Comparison of ENCODE assay signal across 8 cellular contexts in genomic region chr17:7281953-7282751, GRCh38. TPM values are rescaled to one million over a fixed set of nuclear protein-coding genes. Genes with fewer than 3 reads are reported as not detected.
A peak's percentile ranks its signal among the peaks of the same experiment; 100 is the strongest.
DNase-seq lines count a peak whose midpoint lies in the region; ATAC-seq and TF ChIP-seq lines count a peak whose summit lies in the region.

No MANE protein-coding gene starts in this region.

- intact Hi-C loops in left cardiac atrium (cut with DNase I) = loop anchor here (2.0 to 5.0 kb wide), 2 partner anchors 15 to 65 kb away; no protein-coding TSS in a partner anchor
- intact Hi-C loops in sigmoid colon (cut with DNase I) = loop anchor here (2.0 kb wide), 2 partner anchors 29 to 71 kb away; partner anchors contain the start of genes ELP5 and KCTD11
- intact Hi-C loops in posterior vena cava (cut with DNase I) = loop anchor here (2.0 to 10.0 kb wide), 3 partner anchors 15 to 450 kb away; partner anchors contain the start of gene SLC16A11 (in 1 of the 2)

- H3K9me3 ChIP-seq in sigmoid colon = no peaks in the 10 kb centered on the region

- H3K27me3 ChIP-seq in sigmoid colon = no peaks in the 10 kb centered on the region

- ATAC-seq in left cardiac atrium = peak; percentile 43 to 45

- peaks cover 0 to 56% (median 46%) of the 10 kb centered on the region in 4 donors for H3K4me1 ChIP-seq in sigmoid colon

- peak; percentile 14 for DNase-seq in GM20000 (ENCODE audit: low spot score)
- DNase-seq in activated CD8-positive, alpha-beta memory T cell treated with anti-CD3 and anti-CD28 coated beads for 24 hours = peak; percentile 61
- DNase-seq in left cardiac atrium = peak; percentile 73
- DNase-seq in sigmoid colon = peak; percentile 87
- DNase-seq in SW 1271 (lab: John Stamatoyannopoulos, UW) = no peak
- DNase-seq in COLO829 (ENCODE audit: low spot score) = no peak
- no peak for DNase-seq in activated gamma-delta T cell (lab: John Stamatoyannopoulos, UW)
- DNase-seq in posterior vena cava (ENCODE audit: low spot score) = no peak

- peaks cover 26 to 33% (median 27%) of the 10 kb centered on the region in 4 donors for H3K36me3 ChIP-seq in sigmoid colon

- no peak for TF ChIP-seq CTCF in GM20000 (IDR thresholded peaks at IDR 0.05; ENCODE audit: extremely low read depth, missing control alignments)
- TF ChIP-seq CTCF in sigmoid colon (IDR thresholded peaks at IDR 0.05) = no peak

- peak overlapping the region; percentile 93 to 98 (median 96) for H3K27ac ChIP-seq in sigmoid colon

- peak in 3 of 4 donors; percentile 32 to 49 (median 43) for TF ChIP-seq EP300 in sigmoid colon (IDR thresholded peaks at IDR 0.05)

- TF ChIP-seq POLR2A in sigmoid colon (IDR thresholded peaks at IDR 0.05) = peak in 1 of 2 donors; percentile 35

- H3K4me3 ChIP-seq in sigmoid colon = peak overlapping the region; percentile 53 to 83 (median 68)

- 1 to 4% methylated on average over 43 of the region's 43 CpGs for WGBS in sigmoid colon, 2 donors

RNA-seq across cellular contexts. Expression of gene SLC2A4, which starts 0.6 kb away (rescaled TPM):
- 10 to 100 TPM; 79.1 to 87.6 TPM for total RNA-seq in left cardiac atrium
- 100 to 1,000 TPM in 2 of 4 donors, 10 to 100 TPM in 2; 72.9 to 127 (median 94.7) TPM for total RNA-seq in sigmoid colon
- polyA plus RNA-seq in sigmoid colon = 1 to 10 TPM in 2 of 3 donors, under 1 TPM in 1; 0.60 to 7.9 (median 2.8) TPM
- 10 to 100 TPM; 13.5 to 21.3 TPM for total RNA-seq in posterior vena cava

RNA-seq across cellular contexts. Expression of gene YBX2, which starts 12.3 kb away (rescaled TPM):
- total RNA-seq in left cardiac atrium (1 to 10 TPM; 1.2 to 1.9 TPM), sigmoid colon (1 to 10 TPM in 3 of 4 donors, under 1 TPM in 1; 0.28 to 2.5 (median 1.5) TPM), posterior vena cava (1 to 10 TPM; 1.7 to 1.8 TPM)
- 10 to 100 TPM in 2 of 3 donors, 1 to 10 TPM in 1; 4.8 to 37.6 (median 20.1) TPM for polyA plus RNA-seq in sigmoid colon

RNA-seq across cellular contexts. Expression of gene CLDN7, which starts 19.9 kb away (rescaled TPM):
- 1 to 10 TPM; 2.1 to 4.9 TPM for total RNA-seq in left cardiac atrium
- 1 to 10 TPM in 3 of 4 donors, not detected in 1; 1.1 to 2.6 (median 1.9) TPM for total RNA-seq in sigmoid colon
- 100 to 1,000 TPM; 181 to 963 (median 332) TPM for polyA plus RNA-seq in sigmoid colon
- total RNA-seq in posterior vena cava = 1 to 10 TPM; 1.6 to 4.4 TPM

RNA-seq across cellular contexts. Expression of gene EIF5A, which starts 25.3 kb away (rescaled TPM):
- total RNA-seq in left cardiac atrium (100 to 1,000 TPM; 274 to 374 TPM), sigmoid colon (100 to 1,000 TPM; 104 to 156 (median 125) TPM), posterior vena cava (100 to 1,000 TPM; 275 to 328 TPM)
- polyA plus RNA-seq in sigmoid colon = 100 to 1,000 TPM; 315 to 603 (median 403) TPM

RNA-seq across cellular contexts. Expression of gene ELP5, which starts 30.1 kb away (rescaled TPM):
- total RNA-seq in left cardiac atrium (10 to 100 TPM; 68.3 to 93.8 TPM), sigmoid colon (10 to 100 TPM; 28.4 to 40.0 (median 34.2) TPM), posterior vena cava (10 to 100 TPM; 36.5 to 40.0 TPM)
- polyA plus RNA-seq in sigmoid colon = 10 to 100 TPM; 32.4 to 70.9 (median 42.9) TPM

Comparison
In these comparisons a context has a peak if more than half of its experiments do, and no peak if none do; other contexts are left out.
1. DNase-seq: peak in GM20000 (single experiment), activated CD8-positive, alpha-beta memory T cell treated with anti-CD3 and anti-CD28 coated beads for 24 hours (single experiment), left cardiac atrium (single experiment) and sigmoid colon (single experiment); none in SW 1271 (0 of 2), COLO829 (single experiment), activated gamma-delta T cell (single experiment) and posterior vena cava (single experiment).